In genomic region chr3:104673981-104674380, GRCh38 we compare ENCODE assay signal across 17 cellular contexts.
DNase-seq lines count a peak whose midpoint lies in the region; FAIRE-seq and TF ChIP-seq lines count a peak whose summit lies in the region.
"Had no signal": no experiment of that assay in that cellular context is flagged by ENCODE, and none has a peak within 500 bp of the region (broad histone marks: within the 10 kb centered on the region; RNA-seq: fewer than 3 reads in every experiment).

No MANE protein-coding gene starts in this region.

- no peaks in the 10 kb centered on the region for H3K27me3 Mint-ChIP-seq in astrocyte (ENCODE audit: low read depth, unreplicated experiment)
- H3K27me3 Mint-ChIP-seq in endothelial cell (ENCODE audit: unreplicated experiment): peaks cover 2% of the 10 kb centered on the region
- H3K27me3 Mint-ChIP-seq: CD4-positive, alpha-beta memory T cell had no signal

- H3K36me3 Mint-ChIP-seq in astrocyte (ENCODE audit: low read depth, unreplicated experiment) (no peaks in the 10 kb centered on the region), endothelial cell (ENCODE audit: low read depth, unreplicated experiment) (no peaks in the 10 kb centered on the region)
- H3K36me3 Mint-ChIP-seq: CD4-positive, alpha-beta memory T cell had no signal

- no peaks in the 10 kb centered on the region for H3K9me2 ChIP-seq in MM.1S (replicated peaks; ENCODE audit: insufficient read depth, low read length)

- no peaks in the 10 kb centered on the region for H3K9me3 ChIP-seq in astrocyte (ENCODE audit: insufficient read depth, low read depth, low read length)
- H3K9me3 ChIP-seq in MM.1S (replicated peaks; ENCODE audit: insufficient read depth, low read length): no peaks in the 10 kb centered on the region
- H3K9me3 ChIP-seq: BE2C had no signal

- peaks cover 13% of the 10 kb centered on the region for H3K9me3 Mint-ChIP-seq in astrocyte (ENCODE audit: unreplicated experiment)
- no peaks in the 10 kb centered on the region for H3K9me3 Mint-ChIP-seq in endothelial cell (ENCODE audit: unreplicated experiment)

- no peak overlapping the region for H3K27ac ChIP-seq in astrocyte (ENCODE audit: low read depth, low read length)
- H3K27ac ChIP-seq in MM.1S (ENCODE audit: low read length): no peak overlapping the region
- H3K27ac ChIP-seq: SJSA1 had no signal

- H3K27ac Mint-ChIP-seq in astrocyte (ENCODE audit: unreplicated experiment): no peak overlapping the region
- no peak overlapping the region for H3K27ac Mint-ChIP-seq in endothelial cell (ENCODE audit: unreplicated experiment)
- H3K27ac Mint-ChIP-seq: CD4-positive, alpha-beta memory T cell had no signal

- DNase-seq in HS-5 (ENCODE audit: low read depth): peak; percentile 43
- DNase-seq in astrocyte (ENCODE audit: low read depth): peak; percentile 14
- peak; percentile 41 for DNase-seq in fibroblast of pulmonary artery (ENCODE audit: low read depth)
- no peak for DNase-seq in DMS79 (lab: John Stamatoyannopoulos, UW)
- no peak for DNase-seq in MM.1S
- no peak for DNase-seq in endothelial cell (ENCODE audit: low spot score)
- no peak for DNase-seq in SKM-1 (lab: John Stamatoyannopoulos, UW; ENCODE audit: unreplicated experiment)
- DNase-seq: BE2C; CD4-positive, alpha-beta memory T cell; DMS79 treated with DMSO at 0.1 percent for 48 hours; NCI-H1092; NCI-H345; NCI-H526 treated with DMSO at 0.1 percent for 48 hours; OCI-M1 had no signal

- H3K79me2 ChIP-seq in astrocyte (ENCODE audit: insufficient read depth, low read length): no peaks in the 10 kb centered on the region
- no peaks in the 10 kb centered on the region for H3K79me2 ChIP-seq in MM.1S (ENCODE audit: low read length)

- H3F3A ChIP-seq in MM.1S (ENCODE audit: insufficient read depth, low read length): no peaks in the 10 kb centered on the region

- no peak overlapping the region for H2AFZ ChIP-seq in astrocyte (ENCODE audit: low read depth, low read length)
- no peak overlapping the region for H2AFZ ChIP-seq in MM.1S (ENCODE audit: low read length)

- H3K9ac ChIP-seq in astrocyte (ENCODE audit: low read length): no peak overlapping the region
- no peak overlapping the region for H3K9ac ChIP-seq in MM.1S (ENCODE audit: low read length)

- H3K4me3 Mint-ChIP-seq in astrocyte (ENCODE audit: unreplicated experiment): no peak overlapping the region
- no peak overlapping the region for H3K4me3 Mint-ChIP-seq in endothelial cell (ENCODE audit: unreplicated experiment)
- H3K4me3 Mint-ChIP-seq: CD4-positive, alpha-beta memory T cell had no signal

- H3K4me2 ChIP-seq in astrocyte (ENCODE audit: low read length) (no peak overlapping the region), MM.1S (ENCODE audit: low read depth, low read length) (no peak overlapping the region)

- no peak for TF ChIP-seq CTCF in astrocyte (IDR thresholded peaks at IDR 0.05; ENCODE audit: insufficient read depth, low read depth, low read length)
- TF ChIP-seq CTCF in fibroblast of pulmonary artery (IDR thresholded peaks at IDR 0.05; ENCODE audit: low read length, missing control alignments): no peak
- TF ChIP-seq CTCF in MM.1S (IDR thresholded peaks at IDR 0.05; ENCODE audit: low read length): no peak
- TF ChIP-seq CTCF in endothelial cell (IDR thresholded peaks at IDR 0.05; ENCODE audit: unreplicated experiment): no peak

- H4K20me1 ChIP-seq in astrocyte (ENCODE audit: insufficient read depth, low read length) (no peaks in the 10 kb centered on the region), MM.1S (ENCODE audit: insufficient read depth, low read length) (no peaks in the 10 kb centered on the region)

- H3K4me1 ChIP-seq in astrocyte (ENCODE audit: insufficient read depth, low read length) (no peaks in the 10 kb centered on the region), MM.1S (ENCODE audit: low read length) (no peaks in the 10 kb centered on the region)
- H3K4me1 ChIP-seq: SJSA1 had no signal

- no peaks in the 10 kb centered on the region for H3K36me3 ChIP-seq in astrocyte (ENCODE audit: insufficient read depth, low read length)
- no peaks in the 10 kb centered on the region for H3K36me3 ChIP-seq in MM.1S (replicated peaks; ENCODE audit: insufficient read depth, low read length)
- H3K36me3 ChIP-seq: BE2C, SJSA1 had no signal

- H3K4me3 ChIP-seq in astrocyte (ENCODE audit: insufficient read depth, low read depth, low read length): no peak overlapping the region
- no peak overlapping the region for H3K4me3 ChIP-seq in fibroblast of pulmonary artery (replicated peaks; ENCODE audit: low read depth, low read length)
- H3K4me3 ChIP-seq in MM.1S (ENCODE audit: low read length): no peak overlapping the region
- H3K4me3 ChIP-seq: K562, SJSA1 had no signal

- H3K4me1 Mint-ChIP-seq in astrocyte (ENCODE audit: low read depth, unreplicated experiment) (peaks cover 5% of the 10 kb centered on the region), endothelial cell (ENCODE audit: unreplicated experiment) (no peaks in the 10 kb centered on the region)
- H3K4me1 Mint-ChIP-seq: CD4-positive, alpha-beta memory T cell had no signal

- FAIRE-seq in astrocyte (lab: Jason Lieb, UNC): no peak
- FAIRE-seq: HTR-8/SVneo, K562 had no signal

- H3K27me3 ChIP-seq in astrocyte (ENCODE audit: insufficient read depth, low read length): no peaks in the 10 kb centered on the region
- no peaks in the 10 kb centered on the region for H3K27me3 ChIP-seq in MM.1S (replicated peaks; ENCODE audit: insufficient read depth, low read length)
- H3K27me3 ChIP-seq: BE2C, SJSA1 had no signal

Comparison
In these comparisons a context has a peak if more than half of its experiments do, and no peak if none do; other contexts are left out.
1. DNase-seq: peak in HS-5 (single experiment), astrocyte (single experiment) and fibroblast of pulmonary artery (single experiment); none in DMS79 (single experiment), MM.1S (single experiment), endothelial cell (single experiment) and SKM-1 (single experiment).